Comparison of ENCODE assay signal across 1 cellular context in the genomic region with DNA sequence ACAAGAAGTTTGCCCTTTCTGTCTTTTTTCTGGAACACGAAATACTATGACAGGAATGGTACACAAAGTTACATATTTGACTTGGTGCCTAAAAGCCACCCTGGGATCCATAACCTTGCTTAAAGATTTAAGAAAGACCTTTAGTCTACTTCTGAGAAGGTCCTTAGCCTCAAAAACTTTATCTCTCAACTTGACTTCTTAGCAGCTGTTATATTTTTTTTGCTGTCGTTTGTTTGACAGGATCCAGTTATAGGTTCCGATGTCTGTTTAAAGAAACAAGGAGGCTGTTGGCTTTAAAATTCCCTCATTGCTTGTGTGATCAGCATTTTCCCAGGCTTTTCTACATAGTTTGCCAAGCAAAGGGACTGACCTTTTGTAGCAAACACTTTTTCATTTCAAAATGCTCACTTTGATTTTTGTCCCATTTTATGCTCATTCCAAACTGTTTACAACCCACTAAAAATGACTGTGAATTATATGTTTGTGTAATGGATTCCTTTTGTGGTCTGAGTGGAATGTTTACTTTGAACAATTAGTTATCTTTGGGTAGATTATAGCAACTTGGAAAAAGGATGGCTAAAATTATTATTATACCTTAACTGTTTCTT.
TF ChIP-seq lines count a peak whose summit lies in the region.

No MANE protein-coding gene starts in this region.

TF ChIP-seq in IMR-90, 13 proteins besides CTCF, POLR2A, EP300 and RAD21:
- TF ChIP-seq, protein P1, sequence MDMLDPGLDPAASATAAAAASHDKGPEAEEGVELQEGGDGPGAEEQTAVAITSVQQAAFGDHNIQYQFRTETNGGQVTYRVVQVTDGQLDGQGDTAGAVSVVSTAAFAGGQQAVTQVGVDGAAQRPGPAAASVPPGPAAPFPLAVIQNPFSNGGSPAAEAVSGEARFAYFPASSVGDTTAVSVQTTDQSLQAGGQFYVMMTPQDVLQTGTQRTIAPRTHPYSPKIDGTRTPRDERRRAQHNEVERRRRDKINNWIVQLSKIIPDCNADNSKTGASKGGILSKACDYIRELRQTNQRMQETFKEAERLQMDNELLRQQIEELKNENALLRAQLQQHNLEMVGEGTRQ (IDR thresholded peaks at IDR 0.05; ENCODE audit: low read depth, low read length): no peak
- TF ChIP-seq NFE2L2 (IDR thresholded peaks at IDR 0.05; ENCODE audit: low read depth, low read length) (no peak), FOS (IDR thresholded peaks at IDR 0.05; ENCODE audit: low read depth, low read length) (no peak), MAZ (IDR thresholded peaks at IDR 0.05; ENCODE audit: borderline replicate concordance, low read depth, low read length) (no peak), BHLHE40 (IDR thresholded peaks at IDR 0.05; ENCODE audit: low read depth, low read length) (no peak), CEBPB (IDR thresholded peaks at IDR 0.05; ENCODE audit: low read depth, low read length) (no peak)
- TF ChIP-seq, protein P2, sequence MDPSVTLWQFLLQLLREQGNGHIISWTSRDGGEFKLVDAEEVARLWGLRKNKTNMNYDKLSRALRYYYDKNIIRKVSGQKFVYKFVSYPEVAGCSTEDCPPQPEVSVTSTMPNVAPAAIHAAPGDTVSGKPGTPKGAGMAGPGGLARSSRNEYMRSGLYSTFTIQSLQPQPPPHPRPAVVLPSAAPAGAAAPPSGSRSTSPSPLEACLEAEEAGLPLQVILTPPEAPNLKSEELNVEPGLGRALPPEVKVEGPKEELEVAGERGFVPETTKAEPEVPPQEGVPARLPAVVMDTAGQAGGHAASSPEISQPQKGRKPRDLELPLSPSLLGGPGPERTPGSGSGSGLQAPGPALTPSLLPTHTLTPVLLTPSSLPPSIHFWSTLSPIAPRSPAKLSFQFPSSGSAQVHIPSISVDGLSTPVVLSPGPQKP (IDR thresholded peaks at IDR 0.05; ENCODE audit: borderline replicate concordance, low read depth, low read length): no peak
TF ChIP-seq in IMR-90: peak in this region for 0.
